Comparison of ENCODE assay signal across 17 cellular contexts in the genomic region with DNA sequence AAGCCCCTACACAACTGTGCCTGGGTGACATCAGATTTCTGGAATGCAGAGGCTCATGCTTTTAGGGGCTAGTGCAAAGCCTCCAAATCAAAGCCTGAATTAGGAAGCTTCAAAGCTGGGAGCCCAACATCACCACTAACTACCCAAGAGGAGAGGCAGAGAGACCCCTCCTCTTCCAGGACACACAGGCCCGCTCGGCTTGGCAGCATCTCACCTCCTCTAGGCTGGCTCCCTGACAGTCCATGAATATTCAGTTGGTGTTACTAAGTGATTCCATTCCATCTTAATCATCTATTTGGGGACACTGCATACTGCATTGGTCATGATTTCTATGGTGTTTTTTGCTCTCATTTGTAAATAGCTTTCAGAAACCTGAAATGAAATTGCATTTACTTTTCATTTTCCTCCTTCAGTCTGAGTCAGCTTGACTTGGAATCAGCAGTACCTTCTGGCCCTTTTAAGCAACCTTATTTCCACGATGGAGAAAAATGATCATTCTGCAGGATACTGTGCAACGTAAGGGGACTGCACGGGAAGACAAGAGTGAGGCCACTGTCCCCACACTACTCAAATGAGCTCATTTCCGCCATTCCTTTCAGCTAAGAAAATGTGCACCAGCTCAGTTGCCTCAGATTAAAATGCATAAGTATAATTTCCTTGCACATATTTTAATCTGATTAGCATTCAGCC.
DNase-seq lines count a peak whose midpoint lies in the region; ATAC-seq, FAIRE-seq and TF ChIP-seq lines count a peak whose summit lies in the region.
"Had no signal": no experiment of that assay in that cellular context is flagged by ENCODE, and none has a peak within 500 bp of the region (broad histone marks: within the 10 kb centered on the region; RNA-seq: fewer than 3 reads in every experiment).

No MANE protein-coding gene starts in this region.

- H3K9me3 ChIP-seq in OCI-LY3 (ENCODE audit: insufficient read depth, low read length), result no peaks in the 10 kb centered on the region
- H3K9me3 ChIP-seq in pancreas, result no peaks in the 10 kb centered on the region

- H2AK5ac ChIP-seq in mesendoderm (ENCODE audit: low read length), result no peak overlapping the region

- H3K27me3 ChIP-seq in OCI-LY3 (ENCODE audit: low read depth, low read length), result no peaks in the 10 kb centered on the region
- H3K27me3 ChIP-seq in mesendoderm (ENCODE audit: insufficient read depth, low read length, poor library complexity), result no peaks in the 10 kb centered on the region
- H3K27me3 ChIP-seq in pancreas, result no peaks in the 10 kb centered on the region
- H3K27me3 ChIP-seq: heart left ventricle, left lung had no signal

- peak; percentile 44 for ATAC-seq in GM18511 (IDR thresholded peaks at IDR 0.05; ENCODE audit: unreplicated experiment)
- ATAC-seq in HG02840 (IDR thresholded peaks at IDR 0.05; ENCODE audit: low FRiP score, unreplicated experiment), result peak; percentile 39
- no peak for ATAC-seq in pancreas
- no peak for ATAC-seq in GM18517 (IDR thresholded peaks at IDR 0.05; ENCODE audit: unreplicated experiment)
- ATAC-seq: heart left ventricle; left lung; stimulated activated naive B cell treated with anti-CD40 and anti-IgM and Interleukin-4, amounts not matched to agents 10 μg/mL and 1 μg/mL and 100 μg/mL, for 72 hours had no signal

- no peak overlapping the region for H3K18ac ChIP-seq in mesendoderm (ENCODE audit: low read length)

- H3K23ac ChIP-seq in mesendoderm (ENCODE audit: low read length), result no peak overlapping the region

- H4K5ac ChIP-seq in mesendoderm (ENCODE audit: low read length), result no peak overlapping the region

- peak overlapping the region; percentile 73 for H3K4me2 ChIP-seq in OCI-LY3 (ENCODE audit: low read length)
- H3K4me2 ChIP-seq in mesendoderm (ENCODE audit: low read length), result no peak overlapping the region

- no peak overlapping the region for H3K56ac ChIP-seq in mesendoderm (ENCODE audit: low read length)

- WGBS in mesendoderm (ENCODE audit: extremely low coverage, insufficient coverage, low lambda C conversion rate), result no CpG with 5 or more reads among the region's 6 CpGs
- WGBS in pancreas, 2 donors, result 79 to 82% methylated on average over 6 of the region's 6 CpGs

- no peak overlapping the region for H4K8ac ChIP-seq in mesendoderm (ENCODE audit: low read depth, low read length)

- H3K4me1 ChIP-seq in OCI-LY3 (ENCODE audit: low read length) (peaks cover 46% of the 10 kb centered on the region), mesendoderm (ENCODE audit: control insufficient read depth, low read depth, low read length) (no peaks in the 10 kb centered on the region), pancreas (no peaks in the 10 kb centered on the region)
- H3K4me1 ChIP-seq: heart left ventricle, left lung had no signal

- H3K27ac ChIP-seq in OCI-LY3 (ENCODE audit: low read length), result peak overlapping the region; percentile 83
- H3K27ac ChIP-seq in mesendoderm (ENCODE audit: low read depth, low read length), result no peak overlapping the region
- no peak overlapping the region for H3K27ac ChIP-seq in pancreas
- H3K27ac ChIP-seq: heart left ventricle, HL-60, left lung had no signal

- no peaks in the 10 kb centered on the region for H3K79me2 ChIP-seq in OCI-LY3 (ENCODE audit: low read length)
- H3K79me2 ChIP-seq in mesendoderm (ENCODE audit: control insufficient read depth, insufficient read depth, low read length), result no peaks in the 10 kb centered on the region

- peak overlapping the region; percentile 81 for H2AFZ ChIP-seq in OCI-LY3 (ENCODE audit: low read depth, low read length)

- no peaks in the 10 kb centered on the region for H4K20me1 ChIP-seq in OCI-LY3 (ENCODE audit: insufficient read depth, low read length)

- no peaks in the 10 kb centered on the region for H3K79me1 ChIP-seq in mesendoderm (ENCODE audit: low read length)

- no peak overlapping the region for H2BK120ac ChIP-seq in mesendoderm (ENCODE audit: low read depth, low read length)

- intact Hi-C loops in pancreas (cut with DNase I), result no loop called here

- peak; percentile 80 for DNase-seq in mesendoderm
- no peak for DNase-seq in pancreas
- no peak for DNase-seq in NK-92 (lab: John Stamatoyannopoulos, UW; ENCODE audit: unreplicated experiment)
- DNase-seq in NCI-H2107 treated with DMSO at 0.1 percent for 48 hours (lab: John Stamatoyannopoulos, UW; ENCODE audit: unreplicated experiment), result no peak
- DNase-seq: activated naive CD4-positive, alpha-beta T cell treated with anti-CD3 and anti-CD28 coated beads, Interleukin-2, amount 10 ng/mL, durations not matched to agents 7 days and 5 days; AML-193; DMS79; heart left ventricle; left lung; NCI-H2029 treated with DMSO at 0.1 percent for 48 hours; stimulated activated CD4-positive, alpha-beta T cell treated with anti-CD3 and anti-CD28 coated beads, Interleukin-4, amount 100 ng/mL, for 4 hours; stimulated activated naive B cell treated with anti-CD40 and anti-IgM and Interleukin-4, amounts not matched to agents 10 μg/mL and 1 μg/mL and 100 μg/mL, for 72 hours had no signal

- H3K36me3 ChIP-seq in OCI-LY3 (replicated peaks; ENCODE audit: low read depth, low read length) (no peaks in the 10 kb centered on the region), mesendoderm (ENCODE audit: control insufficient read depth, insufficient read depth, low read length) (no peaks in the 10 kb centered on the region), pancreas (no peaks in the 10 kb centered on the region)
- H3K36me3 ChIP-seq: heart left ventricle, left lung had no signal

- no peak overlapping the region for H2BK15ac ChIP-seq in mesendoderm (replicated peaks; ENCODE audit: low read depth)

- no peak overlapping the region for H2BK5ac ChIP-seq in mesendoderm (ENCODE audit: low read length)

- H3K4ac ChIP-seq in mesendoderm (ENCODE audit: low read depth, low read length), result no peak overlapping the region

- peak overlapping the region; percentile 56 for H3K4me3 ChIP-seq in OCI-LY3 (ENCODE audit: low read length)
- H3K4me3 ChIP-seq in mesendoderm (ENCODE audit: low read length), result no peak overlapping the region
- no peak overlapping the region for H3K4me3 ChIP-seq in pancreas
- H3K4me3 ChIP-seq: heart left ventricle, left lung had no signal

- TF ChIP-seq CTCF in OCI-LY3 (IDR thresholded peaks at IDR 0.05; ENCODE audit: low read depth, low read length), result no peak
- TF ChIP-seq CTCF in pancreas (IDR thresholded peaks at IDR 0.05), result no peak

- H3K9ac ChIP-seq in OCI-LY3 (ENCODE audit: low read length) (peak overlapping the region; percentile 48; the same call in 1 of the 2 replicates), mesendoderm (ENCODE audit: low read length) (no peak overlapping the region)

- FAIRE-seq in pancreas (lab: Jason Lieb, UNC), result no peak

Comparison
In these comparisons a context has a peak if more than half of its experiments do, and no peak if none do; other contexts are left out.
1. ATAC-seq: peak in GM18511 (single experiment) and HG02840 (single experiment); none in pancreas (0 of 4) and GM18517 (single experiment).